ENCODE assay signal across 3 cellular contexts in the genomic region with DNA sequence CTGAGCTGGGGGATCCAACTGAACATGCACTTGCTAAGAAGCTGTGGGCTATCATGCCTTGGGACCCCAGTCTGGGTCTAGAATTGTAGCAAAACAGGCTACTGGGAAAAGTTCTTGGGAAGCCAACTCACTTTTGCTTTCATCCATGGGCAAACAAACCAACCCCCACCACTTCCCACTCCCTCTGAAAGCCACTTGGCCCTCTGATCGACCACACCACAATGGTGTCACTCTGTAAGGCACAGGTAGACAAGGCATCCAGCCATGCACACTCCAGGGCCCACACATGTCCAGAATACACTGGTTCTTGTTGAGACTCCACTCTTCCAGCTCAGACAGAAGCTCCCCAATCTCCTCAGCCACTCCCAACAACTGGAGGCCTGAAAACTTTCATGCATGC. TPM values are rescaled to one million over a fixed set of nuclear protein-coding genes. Genes with fewer than 3 reads are reported as not detected.
"Had no signal": no experiment of that assay in that cellular context is flagged by ENCODE, and none has a peak within 500 bp of the region (broad histone marks: within the 10 kb centered on the region; RNA-seq: fewer than 3 reads in every experiment).

No MANE protein-coding gene starts in this region.

RNA-seq across cellular contexts. Expression of gene AGAP5, which starts 10.2 kb away (rescaled TPM):
- total RNA-seq: RPMI7951 had no signal

RNA-seq across cellular contexts. Expression of gene SYNPO2L, which starts 52.3 kb away (rescaled TPM):
- total RNA-seq: M059J, RPMI7951, SK-MEL-5 had no signal
